8 cellular contexts compared by ENCODE assay signal in genomic region chr9:136949817-136950655, GRCh38. TPM values are rescaled to one million over a fixed set of nuclear protein-coding genes. Genes with fewer than 3 reads are reported as not detected.
A peak's percentile ranks its signal among the peaks of the same experiment; 100 is the strongest.
DNase-seq lines count a peak whose midpoint lies in the region; ATAC-seq and TF ChIP-seq lines count a peak whose summit lies in the region.

No MANE protein-coding gene starts in this region.

- no peaks in the 10 kb centered on the region for H3K9me2 ChIP-seq in GM23338 (ENCODE audit: insufficient read depth)

- H3K9me3 ChIP-seq in stomach, result no peaks in the 10 kb centered on the region

- 0 to 3% (median 2%) methylated on average over 17 to 63 of the region's 63 CpGs for WGBS in stomach, 5 donors

- H3K36me3 ChIP-seq in GM23338 (ENCODE audit: insufficient read depth), result no peaks in the 10 kb centered on the region
- H3K36me3 ChIP-seq in stomach, result no peaks in the 10 kb centered on the region

- H3K4me3 ChIP-seq in GM23338, result peak overlapping the region; percentile 72
- peak overlapping the region; percentile 45 to 58 for H3K4me3 ChIP-seq in foreskin fibroblast (ENCODE audit: low read depth in 1 of 2, low read length in 2 of 2)
- peak overlapping the region; percentile 60 to 75 (median 64) for H3K4me3 ChIP-seq in stomach

- DNase-seq in EL (peak; percentile 89), GM23338 (ENCODE audit: low spot score) (peak; percentile 97), LHCN-M2 (ENCODE audit: low read depth) (peak; percentile 56), RPMI8226 (peak; percentile 99), foreskin fibroblast (peak; percentile 62 to 92), neural crest cell (ENCODE audit: low read depth, low spot score) (peak; percentile 83), stomach (peak; percentile 98)
- DNase-seq in activated effector memory CD4-positive, alpha-beta T cell treated with anti-CD3 and anti-CD28 coated beads, Interleukin-2, amount 50 U/mL, for 16 hours, result peak; percentile 99

- H4K20me1 ChIP-seq in GM23338 (replicated peaks; ENCODE audit: insufficient read depth), result no peaks in the 10 kb centered on the region

- no peaks in the 10 kb centered on the region for H3K79me2 ChIP-seq in GM23338 (replicated peaks; ENCODE audit: insufficient read depth)

- H3K9me3 Mint-ChIP-seq in GM23338 (no peaks in the 10 kb centered on the region), neural crest cell (no peaks in the 10 kb centered on the region)

- no peak for TF ChIP-seq POLR2A in stomach (IDR thresholded peaks at IDR 0.05)

- no peak for TF ChIP-seq EP300 in stomach (IDR thresholded peaks at IDR 0.05)

- H3K27ac ChIP-seq in GM23338 (ENCODE audit: low read depth), result no peak overlapping the region
- H3K27ac ChIP-seq in stomach, result peak overlapping the region; percentile 87 to 91 (median 90)

- TF ChIP-seq CTCF in GM23338 (conservative IDR thresholded peaks at IDR 0.05; ENCODE audit: low read depth in 2 of 2) (peak in 1 of 2 experiments; percentile 13; a peak in 1 of 4 replicates), foreskin fibroblast (IDR thresholded peaks at IDR 0.05; ENCODE audit: low read depth, low read length) (no peak), neural crest cell (conservative IDR thresholded peaks at IDR 0.05) (peak; percentile 29), stomach (IDR thresholded peaks at IDR 0.05) (peak in 3 of 7 experiments; percentile 19 to 42 (median 20))

- H3K4me1 Mint-ChIP-seq in GM23338, result peaks cover 6% of the 10 kb centered on the region; the same call in 2 of the 3 replicates
- peaks cover 4% of the 10 kb centered on the region for H3K4me1 Mint-ChIP-seq in neural crest cell

- H3K4me2 ChIP-seq in GM23338, result peak overlapping the region; percentile 89

- H3K4me1 ChIP-seq in GM23338 (ENCODE audit: insufficient read depth) (peaks cover 9% of the 10 kb centered on the region), stomach (peaks cover 28 to 56% (median 55%) of the 10 kb centered on the region in 4 donors)

- intact Hi-C loops in stomach (cut with DNase I; ENCODE audit: low total_unique reads), result loop anchor here (10.0 kb wide), 2 partner anchors 75 to 95 kb away; partner anchors contain the start of genes ABCA2 and MAMDC4

- 0 out of 2 replicates have a peak overlapping the region, but pooled peaks have one; percentile 70 for H3K27ac Mint-ChIP-seq in GM23338
- peak overlapping the region; percentile 78 for H3K27ac Mint-ChIP-seq in neural crest cell (ENCODE audit: unreplicated experiment)

- H3K36me3 Mint-ChIP-seq in GM23338 (ENCODE audit: low read depth), result no peaks in the 10 kb centered on the region
- H3K36me3 Mint-ChIP-seq in neural crest cell (ENCODE audit: low read depth), result no peaks in the 10 kb centered on the region

- H3K27me3 Mint-ChIP-seq in GM23338 (ENCODE audit: insufficient read depth, low read depth, poor library complexity) (peaks cover 6% of the 10 kb centered on the region), neural crest cell (ENCODE audit: low read depth) (no peaks in the 10 kb centered on the region)

- ATAC-seq in GM23338, result peak; percentile 80

- H3F3A ChIP-seq in GM23338 (replicated peaks; ENCODE audit: low read depth), result no peaks in the 10 kb centered on the region; the same call in 1 of the 2 replicates

- H2AFZ ChIP-seq in GM23338, result peak overlapping the region; percentile 88

- peak overlapping the region; percentile 80 for H3K4me3 Mint-ChIP-seq in GM23338
- H3K4me3 Mint-ChIP-seq in neural crest cell, result peak overlapping the region; percentile 84

- no peaks in the 10 kb centered on the region for H3K27me3 ChIP-seq in GM23338 (ENCODE audit: insufficient read depth)
- no peaks in the 10 kb centered on the region for H3K27me3 ChIP-seq in stomach

TF ChIP-seq in GM23338, 12 proteins besides CTCF, POLR2A, EP300 and RAD21:
- TF ChIP-seq CREB1 (CRISPR knock-in tag; IDR thresholded peaks at IDR 0.05; ENCODE audit: low read depth), result peak; percentile 49
- no peak for TF ChIP-seq STAT1 (IDR thresholded peaks at IDR 0.05; ENCODE audit: unreplicated experiment)
- peak; percentile 95 for TF ChIP-seq POLR2AphosphoS5 (IDR thresholded peaks at IDR 0.05; ENCODE audit: low read depth)

RNA-seq across cellular contexts. Expression of gene LCN12, which starts 2.0 kb away (rescaled TPM):
- 0.69 and 2.6 TPM in 2 replicates for total RNA-seq in GM23338 (2014; rRNA removed; shearing (Covaris generic))
- 0.39 and 0.68 TPM in 2 replicates for polyA plus RNA-seq in GM23338 (2016; fragmentation: Nextera tagmentation; extraction: Ambion mirVana)
- total RNA-seq in LHCN-M2 (2014; rRNA removed), result not detected in 2 replicates
- not detected for polyA plus RNA-seq in LHCN-M2 (2012)
- total RNA-seq in neural crest cell, result 0.50 and 1.1 TPM in 2 replicates
- 1 to 10 TPM in 1 of 5 donors, under 1 TPM in 1, not detected in 3; 0.73 to 2.2 TPM for total RNA-seq in stomach
- polyA plus RNA-seq in stomach, result 1 to 10 TPM; 2.3 to 6.3 (median 3.1) TPM

RNA-seq across cellular contexts. Expression of gene C8G, which starts 5.0 kb away (rescaled TPM):
- total RNA-seq in GM23338 (2014; rRNA removed; shearing (Covaris generic)), result not detected in 2 replicates
- polyA plus RNA-seq in GM23338 (2016; fragmentation: Nextera tagmentation; extraction: Ambion mirVana) (not detected in 2 replicates), stomach (1 to 10 TPM in 2 of 3 donors, not detected in 1; 2.3 to 5.5 TPM)
- total RNA-seq in LHCN-M2 (2014; rRNA removed) (not detected in 2 replicates), neural crest cell (0.59 and 0.98 TPM in 2 replicates), stomach (not detected)
- 0.17 TPM for polyA plus RNA-seq in LHCN-M2 (2012)

RNA-seq across cellular contexts. Expression of gene FBXW5, which starts 5.5 kb away (rescaled TPM):
- total RNA-seq in GM23338 (2014; rRNA removed; shearing (Covaris generic)), result 102 and 111 TPM in 2 replicates
- 27.0 and 27.9 TPM in 2 replicates for polyA plus RNA-seq in GM23338 (2016; fragmentation: Nextera tagmentation; extraction: Ambion mirVana)
- total RNA-seq in LHCN-M2 (2014; rRNA removed), result 205 and 264 TPM in 2 replicates
- 98.1 TPM for polyA plus RNA-seq in LHCN-M2 (2012)
- 81.2 and 83.9 TPM in 2 replicates for total RNA-seq in neural crest cell
- 100 to 1,000 TPM in 4 of 5 donors, 10 to 100 TPM in 1; 47.7 to 435 (median 174) TPM for total RNA-seq in stomach
- polyA plus RNA-seq in stomach, result 100 to 1,000 TPM in 2 of 3 donors, 10 to 100 TPM in 1; 91.0 to 109 (median 102) TPM

RNA-seq across cellular contexts. Expression of gene PTGDS, which starts 27.3 kb away (rescaled TPM):
- total RNA-seq in GM23338 (2014; rRNA removed; shearing (Covaris generic)), result 1.9 TPM in 1 of 2 replicates, not detected in the other
- polyA plus RNA-seq in GM23338 (2016; fragmentation: Nextera tagmentation; extraction: Ambion mirVana) (3.1 and 5.9 TPM in 2 replicates), stomach (10 to 100 TPM; 18.6 to 64.4 (median 37.3) TPM)
- total RNA-seq in LHCN-M2 (2014; rRNA removed) (2.0 TPM in 1 of 2 replicates, not detected in the other), neural crest cell (not detected in 2 replicates), stomach (10 to 100 TPM in 4 of 5 donors, 1 to 10 TPM in 1; 2.3 to 34.9 (median 30.4) TPM)
- 0.83 TPM for polyA plus RNA-seq in LHCN-M2 (2012)

RNA-seq across cellular contexts. Expression of gene LCNL1, which starts 32.8 kb away (rescaled TPM):
- not detected in 2 replicates for total RNA-seq in GM23338 (2014; rRNA removed; shearing (Covaris generic))
- polyA plus RNA-seq in GM23338 (2016; fragmentation: Nextera tagmentation; extraction: Ambion mirVana) (0.11 and 0.14 TPM in 2 replicates), stomach (under 1 TPM in 2 of 3 donors, not detected in 1; 0.19 to 0.25 TPM)
- total RNA-seq in LHCN-M2 (2014; rRNA removed) (0.11 TPM in 1 of 2 replicates, not detected in the other), neural crest cell (not detected in 2 replicates), stomach (not detected)
- polyA plus RNA-seq in LHCN-M2 (2012), result not detected
